ENCODE assay signal across 29 cellular contexts in genomic region chr7:121766676-121767075, GRCh38.
"Had no signal": no experiment of that assay in that cellular context is flagged by ENCODE, and none has a peak within 500 bp of the region (broad histone marks: within the 10 kb centered on the region; RNA-seq: fewer than 3 reads in every experiment).

No MANE protein-coding gene starts in this region.

- H2AFZ ChIP-seq: parathyroid adenoma had no signal

- H3K27ac ChIP-seq: ovary, parathyroid adenoma, psoas muscle, skin epidermis, spleen, suprapubic skin, testis, tibial artery, transverse colon, upper lobe of right lung, uterus had no signal

- H3K4me2 ChIP-seq: smooth muscle cell had no signal

- H3K9ac ChIP-seq: parathyroid adenoma had no signal

- H3K9me3 ChIP-seq: ovary, psoas muscle, suprapubic skin, testis, tibial artery, transverse colon, upper lobe of right lung, uterus had no signal

- H3K79me2 ChIP-seq: parathyroid adenoma had no signal

- H3K27me3 ChIP-seq: ovary, spleen, suprapubic skin, testis, tibial artery, transverse colon, upper lobe of right lung, uterus had no signal

- H3K4me3 ChIP-seq: ovary, psoas muscle, skin epidermis, smooth muscle cell, spleen, suprapubic skin, testis, tibial artery, transverse colon, upper lobe of right lung, uterus had no signal

- DNase-seq: naive thymus-derived CD8-positive, alpha-beta T cell; nephron progenitor cell; occipital lobe; ovary; posterior cingulate gyrus; psoas muscle; right cardiac atrium; spleen; stimulated activated CD4-positive, alpha-beta T cell treated with anti-CD3 and anti-CD28 coated beads, Interleukin-12 subunit alpha, Interleukin-12 subunit beta, amount 100 ng/mL, for 4 hours; stimulated activated CD4-positive, alpha-beta T cell treated with anti-CD3 and anti-CD28 coated beads, Interleukin-1b, Interleukin-23, amount 100 ng/mL, for 48 hours; stimulated activated CD4-positive, alpha-beta T cell treated with anti-CD3 and anti-CD28 coated beads, Interleukin-4, amount 100 ng/mL, for 1 hour; stimulated activated CD4-positive, alpha-beta T cell treated with anti-CD3 and anti-CD28 coated beads, Interleukin-4, amount 100 ng/mL, for 4 hours; stimulated activated CD8-positive, alpha-beta memory T cell treated with anti-CD3 and anti-CD28 coated beads, Interleukin-4, amount 100 ng/mL, for 48 hours; stimulated activated naive CD4-positive, alpha-beta T cell; stimulated activated naive CD8-positive, alpha-beta T cell treated with anti-CD3 and anti-CD28 coated beads, Interleukin-15, amount 100 ng/mL, for 72 hours; stimulated activated naive CD8-positive, alpha-beta T cell treated with anti-CD3 and anti-CD28 coated beads, Interleukin-15, Interleukin-2, amounts not matched to agents 100 U/mL and 50 U/mL, for 24 hours; substantia nigra; testis; tibial artery; transverse colon; upper lobe of right lung; uterus had no signal

- H3K4me1 ChIP-seq: parathyroid adenoma, psoas muscle, spleen, suprapubic skin, testis, tibial artery, transverse colon, upper lobe of right lung, uterus had no signal

- ATAC-seq: naive thymus-derived CD8-positive, alpha-beta T cell; natural killer cell treated with Interleukin-12 subunit alpha and Interleukin-12 subunit beta and Interleukin-15 and Interleukin-18, amount 100 ng/mL, for 72 hours; psoas muscle; right cardiac atrium; sciatic nerve; stimulated activated memory B cell treated with anti-CD40 and anti-IgM and Interleukin-4, amounts not matched to agents 10 μg/mL and 1 μg/mL and 100 μg/mL, for 72 hours; stimulated activated naive CD8-positive, alpha-beta T cell treated with anti-CD3 and anti-CD28 coated beads, Interleukin-15, amount 100 ng/mL, for 72 hours; stimulated activated naive CD8-positive, alpha-beta T cell treated with anti-CD3 and anti-CD28 coated beads, Interleukin-15, Interleukin-2, amounts not matched to agents 100 U/mL and 50 U/mL, for 24 hours; upper lobe of right lung had no signal

- H3K36me3 ChIP-seq: ovary, spleen, suprapubic skin, tibial artery, transverse colon, upper lobe of right lung, uterus had no signal
